Comparison of ENCODE assay signal across 1 cellular context in genomic region chr9:6239048-6239461, GRCh38.
A peak's percentile ranks its signal among the peaks of the same experiment; 100 is the strongest.
TF ChIP-seq lines count a peak whose summit lies in the region.

No MANE protein-coding gene starts in this region.

TF ChIP-seq in HepG2, 621 proteins besides CTCF, POLR2A, EP300 and RAD21 (continued from another document and continues in another):
- TF ChIP-seq THAP7 (CRISPR knock-in tag; IDR thresholded peaks at IDR 0.05) = no peak
- TF ChIP-seq RCOR2 (CRISPR knock-in tag; IDR thresholded peaks at IDR 0.05) = peak; percentile 17; the same call in 1 of the 2 replicates
- 0 out of 2 replicates have a peak, but pooled peaks have one; percentile 28 for TF ChIP-seq ATF3 (CRISPR knock-in tag; IDR thresholded peaks at IDR 0.05)
- TF ChIP-seq MYPOP (CRISPR knock-in tag; IDR thresholded peaks at IDR 0.05) = no peak
- no peak for TF ChIP-seq ZSCAN31 (CRISPR knock-in tag; IDR thresholded peaks at IDR 0.05; ENCODE audit: low read depth)
- peak; percentile 22; the same call in 1 of the 2 replicates for TF ChIP-seq HDAC1 (CRISPR knock-in tag; IDR thresholded peaks at IDR 0.05)
- TF ChIP-seq RBAK (CRISPR knock-in tag; IDR thresholded peaks at IDR 0.05) = peak; percentile 54; the same call in 1 of the 2 replicates
- no peak for TF ChIP-seq RFXAP (CRISPR knock-in tag; IDR thresholded peaks at IDR 0.05; ENCODE audit: borderline replicate concordance)
- peak; percentile 85 for TF ChIP-seq SOX13 (IDR thresholded peaks at IDR 0.05)
- TF ChIP-seq SOX13 (CRISPR knock-in tag; conservative IDR thresholded peaks at IDR 0.05 in 1 of 2, IDR thresholded peaks at IDR 0.05 in 1 of 2) = peak in 1 of 2 experiments; percentile 92; a peak in 2 of 4 replicates
- no peak for TF ChIP-seq SOX6 (IDR thresholded peaks at IDR 0.05)
- TF ChIP-seq SOX6 (CRISPR knock-in tag; IDR thresholded peaks at IDR 0.05) = peak; percentile 92
- TF ChIP-seq ZBTB42 (CRISPR knock-in tag; IDR thresholded peaks at IDR 0.05) = no peak
- TF ChIP-seq ZXDC (CRISPR knock-in tag; IDR thresholded peaks at IDR 0.05) = no peak
- no peak for TF ChIP-seq ZNF468 (CRISPR knock-in tag; IDR thresholded peaks at IDR 0.05)
- TF ChIP-seq ZNF746 (CRISPR knock-in tag; IDR thresholded peaks at IDR 0.05) = no peak
- TF ChIP-seq SMARCC2 (IDR thresholded peaks at IDR 0.05) = no peak
- TF ChIP-seq HOXA5 (CRISPR knock-in tag; IDR thresholded peaks at IDR 0.05) = no peak
- no peak for TF ChIP-seq PRMT3 (CRISPR knock-in tag; IDR thresholded peaks at IDR 0.05; ENCODE audit: borderline replicate concordance, low read depth)
- TF ChIP-seq ETS1 (CRISPR knock-in tag; IDR thresholded peaks at IDR 0.05) = no peak
- no peak for TF ChIP-seq CBFB (CRISPR knock-in tag; IDR thresholded peaks at IDR 0.05)
- TF ChIP-seq YEATS4 (CRISPR knock-in tag; IDR thresholded peaks at IDR 0.05; ENCODE audit: borderline replicate concordance) = no peak; the same call in 1 of the 2 replicates
- peak; percentile 64; the same call in 1 of the 2 replicates for TF ChIP-seq CCDC6 (CRISPR knock-in tag; IDR thresholded peaks at IDR 0.05)
- TF ChIP-seq ZNF792 (CRISPR knock-in tag; IDR thresholded peaks at IDR 0.05) = no peak
- no peak for TF ChIP-seq ZNF275 (CRISPR knock-in tag; IDR thresholded peaks at IDR 0.05; ENCODE audit: borderline replicate concordance)
- TF ChIP-seq ZKSCAN8 (CRISPR knock-in tag; IDR thresholded peaks at IDR 0.05; ENCODE audit: borderline replicate concordance) = peak; percentile 73; the same call in 1 of the 2 replicates
- no peak for TF ChIP-seq ARNT (IDR thresholded peaks at IDR 0.05)
- TF ChIP-seq DNMT3B (CRISPR knock-in tag; conservative IDR thresholded peaks at IDR 0.05) = no peak
- TF ChIP-seq PBX3 (CRISPR knock-in tag; IDR thresholded peaks at IDR 0.05; ENCODE audit: borderline replicate concordance) = no peak
- no peak for TF ChIP-seq ZNF616 (CRISPR knock-in tag; IDR thresholded peaks at IDR 0.05; ENCODE audit: low read depth)
- TF ChIP-seq TFAP4 (IDR thresholded peaks at IDR 0.05; ENCODE audit: borderline replicate concordance, low read depth) = no peak
- no peak for TF ChIP-seq ZFP91 (CRISPR knock-in tag; IDR thresholded peaks at IDR 0.05; ENCODE audit: borderline replicate concordance)
- TF ChIP-seq ARNTL (CRISPR knock-in tag; IDR thresholded peaks at IDR 0.05) = peak; percentile 36; the same call in 1 of the 2 replicates
- TF ChIP-seq NR3C1 (CRISPR knock-in tag; IDR thresholded peaks at IDR 0.05) = no peak
- TF ChIP-seq ZNF160 (CRISPR knock-in tag; IDR thresholded peaks at IDR 0.05) = no peak
- TF ChIP-seq GABPB1 (CRISPR knock-in tag; IDR thresholded peaks at IDR 0.05) = peak; percentile 23; the same call in 1 of the 2 replicates
- peak; percentile 40; the same call in 1 of the 2 replicates for TF ChIP-seq HMGXB3 (CRISPR knock-in tag; IDR thresholded peaks at IDR 0.05; ENCODE audit: borderline replicate concordance)
- TF ChIP-seq RXRA (CRISPR knock-in tag; IDR thresholded peaks at IDR 0.05) = no peak; the same call in 1 of the 2 replicates
- no peak for TF ChIP-seq SNAPC5 (CRISPR knock-in tag; IDR thresholded peaks at IDR 0.05; ENCODE audit: borderline replicate concordance)
- TF ChIP-seq ZNF503 (CRISPR knock-in tag; IDR thresholded peaks at IDR 0.05) = no peak
- no peak for TF ChIP-seq E2F2 (CRISPR knock-in tag; IDR thresholded peaks at IDR 0.05; ENCODE audit: borderline replicate concordance)
- TF ChIP-seq MAFF (IDR thresholded peaks at IDR 0.05; ENCODE audit: low read depth, low read length) = peak; percentile 88
- TF ChIP-seq PCBP1 (IDR thresholded peaks at IDR 0.05; ENCODE audit: borderline replicate concordance, low read depth, low read length) = no peak
